8 cellular contexts compared by ENCODE assay signal in the genomic region with DNA sequence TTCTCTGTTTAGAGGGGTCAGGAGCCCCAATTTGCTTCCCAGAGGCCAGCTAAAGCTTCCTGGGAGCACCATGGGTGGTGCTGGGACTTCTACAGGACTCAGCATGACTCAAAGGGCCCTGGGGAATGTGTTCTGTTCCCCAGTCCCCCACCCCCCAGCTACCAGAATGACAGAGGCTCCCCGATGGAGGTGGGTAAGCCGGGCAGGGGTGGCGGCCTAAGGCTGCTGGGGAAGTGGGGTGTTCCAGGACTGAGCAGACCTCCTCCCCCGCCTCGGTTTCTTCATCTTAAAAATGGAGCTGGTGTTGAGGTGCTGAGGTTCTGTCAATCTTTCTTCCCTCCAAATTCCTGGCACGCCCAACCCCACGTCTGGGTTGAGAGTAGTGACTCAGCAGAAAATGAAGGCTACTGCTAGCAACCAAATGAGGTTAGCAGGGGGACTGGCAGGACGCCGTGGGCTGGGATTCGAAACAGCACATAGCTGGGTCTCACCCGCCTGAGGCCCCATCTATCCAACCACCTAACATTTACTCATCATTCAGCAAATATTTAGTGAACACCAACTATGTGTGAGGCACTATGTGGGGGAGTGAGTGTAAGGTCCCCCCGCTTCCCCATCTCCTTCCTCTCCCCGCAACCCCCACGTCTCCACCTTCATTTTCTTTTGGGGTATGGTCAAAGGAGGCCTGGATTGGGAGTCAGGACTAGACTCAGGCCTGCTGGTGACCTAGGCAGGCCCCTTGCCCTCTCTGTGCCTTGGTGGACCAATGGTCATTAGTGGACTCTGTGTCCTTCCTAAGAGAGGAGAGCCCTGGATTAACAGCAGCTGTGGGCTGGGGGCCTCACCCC. TPM values are rescaled to one million over a fixed set of nuclear protein-coding genes. Genes with fewer than 3 reads are reported as not detected.
A peak's percentile ranks its signal among the peaks of the same experiment; 100 is the strongest.
DNase-seq lines count a peak whose midpoint lies in the region; ATAC-seq and TF ChIP-seq lines count a peak whose summit lies in the region.

No MANE protein-coding gene starts in this region.

- H3K9me3 ChIP-seq in HCT116 (ENCODE audit: control insufficient read depth in 1 of 2, insufficient read depth in 1 of 2, low read depth in 1 of 2, low read length in 2 of 2) (peaks cover 0 to 18% of the 10 kb centered on the region in 2 experiments; a peak in 1 of 4 replicates), suprapubic skin (no peaks in the 10 kb centered on the region)
- H3K9me3 ChIP-seq in CD8-positive, alpha-beta T cell (ENCODE audit: low read length): no peaks in the 10 kb centered on the region

- H3K9me3 Mint-ChIP-seq in CD8-positive, alpha-beta T cell: no peaks in the 10 kb centered on the region

- no peak overlapping the region for H3K4me3 Mint-ChIP-seq in CD8-positive, alpha-beta T cell

- H3K4me3 ChIP-seq in HCT116 (replicated peaks in 1 of 2; ENCODE audit: low read depth in 1 of 2, low read length in 2 of 2): peak overlapping the region; percentile 34 to 72; a peak in 3 of 4 replicates
- H3K4me3 ChIP-seq in astrocyte of the cerebellum (ENCODE audit: low read depth, low read length): no peak overlapping the region
- H3K4me3 ChIP-seq in suprapubic skin: no peak overlapping the region
- H3K4me3 ChIP-seq in CD8-positive, alpha-beta T cell (ENCODE audit: low read depth, low read length): no peak overlapping the region

- 48% methylated on average over 14 of the region's 14 CpGs for WGBS in suprapubic skin

- H3K9ac ChIP-seq in HCT116 (ENCODE audit: low read length): peak overlapping the region; percentile 89

- POLR2A ChIA-PET in HCT116 (lab: Charles Lee): interaction anchor here (0.7 to 3.5 kb wide), 14 partner anchors 12 to 393 kb away, joined by 3 to 18 read pairs (median 5); a partner anchor contains a TSS
- POLR2A ChIA-PET in CD8-positive, alpha-beta T cell (lab: Charles Lee): no interaction called here

- intact Hi-C loops in HCT116 (cut with micrococcal nuclease): loop anchor here (1.0 to 2.0 kb wide), 2 partner anchors 36 to 81 kb away; no protein-coding TSS in a partner anchor
- intact Hi-C loops in CD8-positive, alpha-beta T cell (cut with DNase I, micrococcal nuclease): no loop called here

- H3K27me3 ChIP-seq in HCT116 (ENCODE audit: insufficient read depth, low read length) (no peaks in the 10 kb centered on the region), suprapubic skin (no peaks in the 10 kb centered on the region)
- H3K27me3 ChIP-seq in CD8-positive, alpha-beta T cell (ENCODE audit: insufficient read depth, low read length): peaks cover 7% of the 10 kb centered on the region

- DNase-seq in AG09319 (ENCODE audit: extremely low read depth, low read depth): peak; percentile 76
- DNase-seq in HCT116 (ENCODE audit: low read depth, low spot score): peak; percentile 70
- peak; percentile 63 for DNase-seq in astrocyte of the cerebellum (ENCODE audit: low read depth)
- peak; percentile 83 for DNase-seq in islet precursor cell
- DNase-seq in suprapubic skin (ENCODE audit: low spot score in 2 of 2): peak in 1 of 2 donors; percentile 68
- DNase-seq in NAMALWA (ENCODE audit: low spot score): no peak
- DNase-seq in CD8-positive, alpha-beta T cell: no peak

- no peak for TF ChIP-seq RAD21 in HCT116 (IDR thresholded peaks at IDR 0.05; ENCODE audit: low read depth)

- TF ChIP-seq POLR2A in HCT116 (IDR thresholded peaks at IDR 0.05; ENCODE audit: borderline replicate concordance, extremely low read depth, insufficient read depth, insufficient read length) (no peak), suprapubic skin (IDR thresholded peaks at IDR 0.05) (no peak)

- no peaks in the 10 kb centered on the region for H3K36me3 Mint-ChIP-seq in CD8-positive, alpha-beta T cell

- H3K4me1 ChIP-seq in HCT116 (ENCODE audit: control insufficient read depth in 1 of 2, insufficient read depth in 2 of 2, low read length in 2 of 2): peaks cover 41 to 66% of the 10 kb centered on the region in 2 experiments
- H3K4me1 ChIP-seq in suprapubic skin: peaks cover 38% of the 10 kb centered on the region
- H3K4me1 ChIP-seq in CD8-positive, alpha-beta T cell (ENCODE audit: insufficient read depth, low read length): peaks cover 15% of the 10 kb centered on the region

- no peaks in the 10 kb centered on the region for H3K79me2 ChIP-seq in HCT116 (ENCODE audit: insufficient read depth, low read length)

- no peak for TF ChIP-seq EP300 in suprapubic skin (IDR thresholded peaks at IDR 0.05)

- H3K27me3 Mint-ChIP-seq in CD8-positive, alpha-beta T cell (ENCODE audit: low read depth): peaks cover 23% of the 10 kb centered on the region

- H3K4me1 Mint-ChIP-seq in CD8-positive, alpha-beta T cell (ENCODE audit: low read depth): peaks cover 12% of the 10 kb centered on the region

- H3K36me3 ChIP-seq in HCT116 (ENCODE audit: control insufficient read depth in 1 of 2, insufficient read depth in 2 of 2, low read length in 2 of 2) (no peaks in the 10 kb centered on the region), suprapubic skin (no peaks in the 10 kb centered on the region)
- H3K36me3 ChIP-seq in CD8-positive, alpha-beta T cell (ENCODE audit: insufficient read depth, low read length): no peaks in the 10 kb centered on the region

- H3K27ac Mint-ChIP-seq in CD8-positive, alpha-beta T cell: no peak overlapping the region

- ATAC-seq in HCT116 (peak; percentile 18), HG03135 (IDR thresholded peaks at IDR 0.05; ENCODE audit: unreplicated experiment) (no peak)
- ATAC-seq in CD8-positive, alpha-beta T cell: no peak

- no peaks in the 10 kb centered on the region for H4K20me1 ChIP-seq in HCT116 (ENCODE audit: insufficient read depth)

- no TSS peak for BruUV-seq in HCT116 (replicated peaks; lab: Mats Ljungman, UMichigan)

- in situ Hi-C loops in astrocyte of the cerebellum (cut with HindIII; ENCODE audit: low sequenced_read_pairs): no loop called here

- no peak overlapping the region for H2AFZ ChIP-seq in HCT116 (ENCODE audit: low read depth, low read length, poor library complexity, severe bottlenecking)

- H3K9me2 ChIP-seq in HCT116 (ENCODE audit: insufficient read depth): no peaks in the 10 kb centered on the region

- H3K27ac ChIP-seq in HCT116 (ENCODE audit: low read depth, low read length) (peak overlapping the region; percentile 100), suprapubic skin (peak overlapping the region; percentile 51)
- no peak overlapping the region for H3K27ac ChIP-seq in CD8-positive, alpha-beta T cell (ENCODE audit: low read depth, low read length)

- CTCF ChIA-PET in HCT116 (lab: Charles Lee): interaction anchor here (0.7 to 2.2 kb wide), 8 partner anchors 14 to 428 kb away, joined by 3 to 15 read pairs (median 4); no protein-coding TSS in a partner anchor
- CTCF ChIA-PET in CD8-positive, alpha-beta T cell (lab: Charles Lee): interaction anchor here (0.6 to 1.8 kb wide), 7 partner anchors 9 to 428 kb away, joined by 3 to 7 read pairs (median 4); no protein-coding TSS in a partner anchor

- RAD21 ChIA-PET in HCT116 (lab: Charles Lee; ENCODE audit: low non-redundant PET in 1 of 2, low total read pairs in 2 of 2, uncharacterized antibody in 2 of 2, unreplicated experiment in 2 of 2): interaction anchor here (1.1 to 1.5 kb wide), 5 partner anchors 18 to 109 kb away, joined by 3 to 6 read pairs (median 3); no protein-coding TSS in a partner anchor

- H3K4me2 ChIP-seq in HCT116 (ENCODE audit: low read length): peak overlapping the region; percentile 98

- TF ChIP-seq CTCF in AG09319 (IDR thresholded peaks at IDR 0.05; ENCODE audit: low read depth, low read length) (no peak), HCT116 (IDR thresholded peaks at IDR 0.05 in 2 of 3, conservative IDR thresholded peaks at IDR 0.05 in 1 of 3; ENCODE audit: borderline replicate concordance in 1 of 3, insufficient read depth in 1 of 3, low read depth in 2 of 3, low read length in 2 of 3) (no peak), astrocyte of the cerebellum (IDR thresholded peaks at IDR 0.05; ENCODE audit: low read depth, low read length, missing control alignments) (no peak), suprapubic skin (IDR thresholded peaks at IDR 0.05) (no peak)
- TF ChIP-seq CTCF in CD8-positive, alpha-beta T cell (IDR thresholded peaks at IDR 0.05): no peak

TF ChIP-seq in HCT116, 20 proteins besides CTCF, POLR2A, EP300 and RAD21 (continues in another document):
- no peak for TF ChIP-seq CBX3 (IDR thresholded peaks at IDR 0.05; ENCODE audit: low read depth)
- TF ChIP-seq EZH2 (IDR thresholded peaks at IDR 0.05): no peak
- no peak for TF ChIP-seq EGR1 (IDR thresholded peaks at IDR 0.05; ENCODE audit: low read depth)
- TF ChIP-seq CEBPB (IDR thresholded peaks at IDR 0.05; ENCODE audit: low read depth): no peak
- TF ChIP-seq POLR2AphosphoS5 (IDR thresholded peaks at IDR 0.05; ENCODE audit: low read depth, low read length): peak; percentile 32; the same call in 1 of the 2 replicates
- TF ChIP-seq SP1 (IDR thresholded peaks at IDR 0.05; ENCODE audit: low read depth): no peak
- TF ChIP-seq FOSL1 (IDR thresholded peaks at IDR 0.05; ENCODE audit: low read depth): no peak
- TF ChIP-seq, protein P1, sequence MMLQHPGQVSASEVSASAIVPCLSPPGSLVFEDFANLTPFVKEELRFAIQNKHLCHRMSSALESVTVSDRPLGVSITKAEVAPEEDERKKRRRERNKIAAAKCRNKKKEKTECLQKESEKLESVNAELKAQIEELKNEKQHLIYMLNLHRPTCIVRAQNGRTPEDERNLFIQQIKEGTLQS (IDR thresholded peaks at IDR 0.05): no peak
- peak; percentile 38 for TF ChIP-seq TCF7L2 (IDR thresholded peaks at IDR 0.05; ENCODE audit: borderline replicate concordance, extremely low read depth, insufficient read depth, insufficient read length)
- peak; percentile 76 for TF ChIP-seq YY1 (IDR thresholded peaks at IDR 0.05; ENCODE audit: extremely low read depth, insufficient replicate concordance, low read depth, low read length)

RNA-seq across cellular contexts. Expression of a gene that starts 50.2 kb away (rescaled TPM):
- total RNA-seq in HCT116 (2021; ENCODE audit: unreplicated experiment) (not detected), suprapubic skin (under 1 TPM in 1 of 4 donors, not detected in 3; 0.64 TPM)
- polyA plus RNA-seq in HCT116 (2012): not detected in 2 replicates
- under 1 TPM in 1 of 2 experiments, not detected in 1; 0.19 TPM for total RNA-seq in CD8-positive, alpha-beta T cell

RNA-seq across cellular contexts. Expression of a gene that starts 55.3 kb away (rescaled TPM):
- total RNA-seq in HCT116 (2021; ENCODE audit: unreplicated experiment) (84.8 TPM), suprapubic skin (10 to 100 TPM; 19.4 to 25.0 (median 20.8) TPM)
- polyA plus RNA-seq in HCT116 (2012): 82.9 and 91.6 TPM in 2 replicates
- 10 to 100 TPM; 48.1 to 51.1 TPM for total RNA-seq in CD8-positive, alpha-beta T cell

Comparison
In these comparisons a context has a peak if more than half of its experiments do, and no peak if none do; other contexts are left out.
1. DNase-seq: peak in AG09319 (single experiment), HCT116 (single experiment), astrocyte of the cerebellum (single experiment) and islet precursor cell (single experiment); none in NAMALWA (single experiment) and CD8-positive, alpha-beta T cell (0 of 7).
2. H3K4me3 ChIP-seq: peak in HCT116 (2 of 2); none in astrocyte of the cerebellum (single experiment), suprapubic skin (single experiment) and CD8-positive, alpha-beta T cell (single experiment).